Comparison of ENCODE assay signal across 8 cellular contexts in the genomic region with DNA sequence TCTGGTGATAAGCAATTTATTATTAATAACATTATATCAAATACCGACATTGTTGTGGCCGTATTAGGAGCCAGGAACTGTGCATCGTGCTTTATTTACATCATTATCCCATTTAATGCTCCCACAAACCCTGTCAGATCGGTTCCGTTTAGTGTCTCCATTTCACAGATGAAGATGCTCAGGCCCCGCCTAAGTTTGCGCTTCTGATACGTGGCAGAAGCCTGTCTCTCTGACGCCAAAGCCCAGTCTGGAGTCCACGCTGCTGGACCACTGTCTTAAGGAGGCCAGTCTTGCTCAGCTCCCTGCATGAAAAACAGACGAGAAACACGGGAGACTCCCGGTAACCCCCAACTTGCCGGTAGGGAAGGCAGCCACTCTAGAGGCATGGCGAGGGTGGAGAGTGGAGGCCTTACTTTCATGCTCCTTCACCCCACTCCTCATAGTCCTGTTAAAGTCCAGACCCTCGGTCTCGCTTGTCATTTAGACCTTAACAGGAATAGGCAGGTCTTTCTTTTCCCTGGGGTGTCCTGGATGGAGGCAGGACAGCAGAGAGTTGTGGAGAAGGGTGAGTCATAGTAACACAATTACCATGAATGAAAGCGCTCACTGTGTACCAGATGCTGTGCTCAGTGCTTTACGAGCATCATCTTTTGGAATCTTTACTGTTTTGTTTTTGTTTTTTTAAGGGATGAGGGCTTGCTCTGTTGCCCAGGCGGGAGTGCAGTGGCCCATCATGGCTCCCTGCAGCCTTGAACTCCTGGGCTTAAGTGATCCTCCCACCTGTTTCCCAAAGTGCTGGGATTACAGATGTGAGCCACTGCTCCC. TPM values are rescaled to one million over a fixed set of nuclear protein-coding genes. Genes with fewer than 3 reads are reported as not detected.
A peak's percentile ranks its signal among the peaks of the same experiment; 100 is the strongest.
DNase-seq lines count a peak whose midpoint lies in the region; ATAC-seq and TF ChIP-seq lines count a peak whose summit lies in the region.

No MANE protein-coding gene starts in this region.

- ATAC-seq in GM18511 (IDR thresholded peaks at IDR 0.05; ENCODE audit: unreplicated experiment), result peak; percentile 40
- ATAC-seq in HG03460 (IDR thresholded peaks at IDR 0.05; ENCODE audit: unreplicated experiment), result peak; percentile 31
- ATAC-seq in Right ventricle myocardium superior (ENCODE audit: poor library complexity), result peak; percentile 69
- ATAC-seq in omental fat pad (ENCODE audit: low FRiP score), result peak; percentile 86

- no peaks in the 10 kb centered on the region for H3K36me3 ChIP-seq in vagina

- DNase-seq in ACHN, result peak; percentile 49
- peak; percentile 61 for DNase-seq in RPMI8226
- peak; percentile 74 for DNase-seq in Right ventricle myocardium superior
- DNase-seq in omental fat pad (ENCODE audit: low spot score), result peak; percentile 35
- DNase-seq in vagina (ENCODE audit: extremely low spot score in 2 of 2), result peak in 1 of 2 donors; percentile 93

- TF ChIP-seq POLR2A in vagina (IDR thresholded peaks at IDR 0.05), result no peak

- WGBS in adipose tissue, 3 donors, result 11 to 13% (median 12%) methylated on average over 20 of the region's 20 CpGs

- in situ Hi-C loops in ACHN (cut with HindIII; ENCODE audit: low pct_ligation_motif_present, low pct_unique_long_range_greater_than_20kb, low sequenced_read_pairs), result no loop called here

- no peaks in the 10 kb centered on the region for H3K9me3 ChIP-seq in vagina

- H3K27ac ChIP-seq in adipose tissue (ENCODE audit: low read depth, low read length) (peak overlapping the region; percentile 68), vagina (peak overlapping the region; percentile 96)

- H3K4me3 ChIP-seq in vagina, result peak overlapping the region; percentile 64 to 99

- H3K4me1 ChIP-seq in vagina, result peaks cover 41% of the 10 kb centered on the region

- no peaks in the 10 kb centered on the region for H3K27me3 ChIP-seq in vagina

- intact Hi-C loops in Right ventricle myocardium superior (cut with DNase I), result no loop called here
- intact Hi-C loops in vagina (cut with DNase I), result no loop called here

- TF ChIP-seq CTCF in omental fat pad (IDR thresholded peaks at IDR 0.05) (no peak), vagina (IDR thresholded peaks at IDR 0.05) (no peak)

RNA-seq across cellular contexts. Expression of a gene that starts 0.9 kb away (rescaled TPM):
- 10 to 100 TPM; 47.5 to 62.4 (median 49.0) TPM for polyA plus RNA-seq in adipose tissue
- total RNA-seq in Right ventricle myocardium superior (54.2 TPM), omental fat pad (10 to 100 TPM; 53.4 to 78.5 (median 70.0) TPM), vagina (92.3 TPM)

RNA-seq across cellular contexts. Expression of a gene that starts 29.3 kb away (rescaled TPM):
- polyA plus RNA-seq in adipose tissue, result 10 to 100 TPM in 2 of 3 donors, 1 to 10 TPM in 1; 9.9 to 19.8 (median 18.1) TPM
- total RNA-seq in Right ventricle myocardium superior, result 21.9 TPM
- total RNA-seq in omental fat pad, result 10 to 100 TPM; 36.1 to 56.0 (median 45.9) TPM
- total RNA-seq in vagina, result 38.3 TPM

RNA-seq across cellular contexts. Expression of a gene that starts 29.9 kb away (rescaled TPM):
- 1 to 10 TPM; 5.1 to 7.9 (median 6.1) TPM for polyA plus RNA-seq in adipose tissue
- total RNA-seq in Right ventricle myocardium superior, result 28.9 TPM
- 10 to 100 TPM in 1 of 4 donors, 1 to 10 TPM in 3; 5.4 to 10.3 (median 7.3) TPM for total RNA-seq in omental fat pad
- total RNA-seq in vagina, result 6.1 TPM

Comparison
In these comparisons a context has a peak if more than half of its experiments do, and no peak if none do; other contexts are left out.
1. ATAC-seq: peak in every context shown above with its lines; median percentile 86 in omental fat pad; 69 in Right ventricle myocardium superior; 40 in GM18511; 31 in HG03460.